15 cellular contexts compared by ENCODE assay signal in genomic region chr9:133960568-133961129, GRCh38. TPM values are rescaled to one million over a fixed set of nuclear protein-coding genes. Genes with fewer than 3 reads are reported as not detected.
DNase-seq lines count a peak whose midpoint lies in the region; ATAC-seq and TF ChIP-seq lines count a peak whose summit lies in the region.
"Had no signal": no experiment of that assay in that cellular context is flagged by ENCODE, and none has a peak within 500 bp of the region (broad histone marks: within the 10 kb centered on the region; RNA-seq: fewer than 3 reads in every experiment).

No MANE protein-coding gene starts in this region.

- H3K36me3 ChIP-seq in GM23248 (ENCODE audit: low read depth), result no peaks in the 10 kb centered on the region
- no peaks in the 10 kb centered on the region for H3K36me3 ChIP-seq in SU-DHL-6 (ENCODE audit: low read length)
- H3K36me3 ChIP-seq in psoas muscle (ENCODE audit: insufficient read depth in 1 of 2, low read depth in 1 of 2), result no peaks in the 10 kb centered on the region

- H3K9me3 ChIP-seq in GM23248 (ENCODE audit: low read depth) (no peaks in the 10 kb centered on the region), SU-DHL-6 (ENCODE audit: insufficient read depth, low read length) (no peaks in the 10 kb centered on the region), psoas muscle (peaks cover 8% of the 10 kb centered on the region)

- H3K9ac ChIP-seq in GM23248, result no peak overlapping the region
- peak overlapping the region; percentile 48 for H3K9ac ChIP-seq in SU-DHL-6 (ENCODE audit: low read length)

- H3F3A ChIP-seq in GM23248 (ENCODE audit: insufficient read depth) (no peaks in the 10 kb centered on the region), SU-DHL-6 (ENCODE audit: insufficient read depth) (peaks cover 43% of the 10 kb centered on the region)

- intact Hi-C loops in left ventricle myocardium superior (cut with micrococcal nuclease), result no loop called here
- intact Hi-C loops in psoas muscle (cut with DNase I), result no loop called here

- WGBS in GM23248 (ENCODE audit: low coverage in 1 of 2, low lambda C conversion rate in 2 of 2, missing lambda C conversion rate in 2 of 2), 2 experiments, result 66 to 69% methylated on average over 21 of the region's 21 CpGs
- 66 to 74% (median 71%) methylated on average over 21 of the region's 21 CpGs for WGBS in psoas muscle, 3 donors

- no peaks in the 10 kb centered on the region for H4K20me1 ChIP-seq in GM23248 (ENCODE audit: insufficient read depth)
- no peaks in the 10 kb centered on the region for H4K20me1 ChIP-seq in SU-DHL-6 (ENCODE audit: low read depth, low read length)

- TF ChIP-seq CTCF in SU-DHL-6 (IDR thresholded peaks at IDR 0.05; ENCODE audit: insufficient read depth, low read length, poor library complexity, severe bottlenecking) (no peak), psoas muscle (IDR thresholded peaks at IDR 0.05) (no peak)

- H3K27me3 ChIP-seq in GM23248 (replicated peaks; ENCODE audit: insufficient read depth) (no peaks in the 10 kb centered on the region), SU-DHL-6 (ENCODE audit: low read length) (no peaks in the 10 kb centered on the region), psoas muscle (ENCODE audit: insufficient read depth in 3 of 3, low read length in 2 of 3) (peaks cover 0 to 44% (median 3%) of the 10 kb centered on the region in 3 donors)

- in situ Hi-C loops in GM23248 (cut with MboI), result no loop called here

- no peak overlapping the region for H3K4me2 ChIP-seq in GM23248 (ENCODE audit: unreplicated experiment)
- peak overlapping the region; percentile 57 for H3K4me2 ChIP-seq in SU-DHL-6 (ENCODE audit: low read depth, low read length, poor library complexity, severe bottlenecking)
- H3K4me2 ChIP-seq: smooth muscle cell had no signal

- H3K27ac ChIP-seq in GM23248, result no peak overlapping the region
- peak overlapping the region; percentile 90 for H3K27ac ChIP-seq in SU-DHL-6 (ENCODE audit: low read depth, low read length)
- no peak overlapping the region for H3K27ac ChIP-seq in psoas muscle
- H3K27ac ChIP-seq: epithelial cell of prostate had no signal

- DNase-seq in GM23248 (peak; percentile 46), left ventricle myocardium superior (peak; percentile 52), psoas muscle (peak; percentile 47 to 54), erythroblast (lab: John Stamatoyannopoulos, UW) (no peak), putamen (ENCODE audit: low spot score) (no peak)
- DNase-seq: activated CD4-positive, alpha-beta memory T cell treated with anti-CD3 and anti-CD28 coated beads for 36 hours; Calu3; islet precursor cell; NCI-H1436 had no signal

- H3K79me2 ChIP-seq in GM23248 (ENCODE audit: insufficient read depth) (peaks cover 86% of the 10 kb centered on the region), SU-DHL-6 (ENCODE audit: insufficient read depth, low read length) (peaks cover 63% of the 10 kb centered on the region)

- H3K4me1 ChIP-seq in GM23248 (ENCODE audit: insufficient read depth) (peaks cover 14% of the 10 kb centered on the region), psoas muscle (peaks cover 9% of the 10 kb centered on the region)

- ATAC-seq in left ventricle myocardium superior, result peak; percentile 51
- no peak for ATAC-seq in psoas muscle
- ATAC-seq in GM21381 (IDR thresholded peaks at IDR 0.05; ENCODE audit: unreplicated experiment), result no peak
- ATAC-seq in GM21619 (IDR thresholded peaks at IDR 0.05; ENCODE audit: unreplicated experiment), result no peak
- ATAC-seq: activated naive CD4-positive, alpha-beta T cell treated with anti-CD3 and anti-CD28 coated beads, Interleukin-2, amount 50 U/mL, for 72 hours had no signal

- no peak overlapping the region for H3K4me3 ChIP-seq in GM23248
- peak overlapping the region; percentile 11 for H3K4me3 ChIP-seq in SU-DHL-6 (ENCODE audit: insufficient read depth, low read length, poor library complexity, severe bottlenecking)
- H3K4me3 ChIP-seq in psoas muscle, result no peak overlapping the region
- H3K4me3 ChIP-seq: smooth muscle cell had no signal

- H2AFZ ChIP-seq in GM23248, result no peak overlapping the region
- H2AFZ ChIP-seq in SU-DHL-6 (ENCODE audit: low read depth, low read length, severe bottlenecking), result no peak overlapping the region

- no peak for TF ChIP-seq POLR2A in erythroblast (IDR thresholded peaks at IDR 0.05; ENCODE audit: low read length)

- H3K9me2 ChIP-seq in GM23248 (ENCODE audit: insufficient read depth) (no peaks in the 10 kb centered on the region), SU-DHL-6 (replicated peaks; ENCODE audit: insufficient read depth, low read length) (no peaks in the 10 kb centered on the region)

RNA-seq across cellular contexts. Expression of gene VAV2, which starts 31.5 kb away (rescaled TPM):
- total RNA-seq in GM23248 (2014; rRNA removed; shearing (Covaris generic)), result 8.3 and 9.0 TPM in 2 replicates
- polyA plus RNA-seq in GM23248 (2016; fragmentation: Nextera tagmentation; extraction: Ambion mirVana) (6.7 and 7.3 TPM in 2 replicates), psoas muscle (1 to 10 TPM in 1 of 3 donors, under 1 TPM in 2; 0.70 to 1.8 (median 0.73) TPM)
- total RNA-seq in left ventricle myocardium superior (6.1 TPM), psoas muscle (1 to 10 TPM; 1.3 to 2.9 (median 1.8) TPM)

Comparison
In these comparisons a context has a peak if more than half of its experiments do, and no peak if none do; other contexts are left out.
1. DNase-seq: peak in GM23248 (single experiment), left ventricle myocardium superior (single experiment) and psoas muscle (2 of 2); none in erythroblast (0 of 2) and putamen (single experiment).